Comparison of ENCODE assay signal across 8 cellular contexts in genomic region chr12:120468846-120469449, GRCh38. TPM values are rescaled to one million over a fixed set of nuclear protein-coding genes. Genes with fewer than 3 reads are reported as not detected.
DNase-seq lines count a peak whose midpoint lies in the region; ATAC-seq, FAIRE-seq and TF ChIP-seq lines count a peak whose summit lies in the region.

No MANE protein-coding gene starts in this region.

- H3K36me3 Mint-ChIP-seq in activated naive CD8-positive, alpha-beta T cell treated with anti-CD3 and anti-CD28 coated beads, Interleukin-2, amount 50 U/mL, for 24 hours (ENCODE audit: low read depth), result peaks cover 35% of the 10 kb centered on the region

- H3K4me1 ChIP-seq in HCT116 (ENCODE audit: control insufficient read depth in 1 of 2, insufficient read depth in 2 of 2, low read length in 2 of 2) (peaks cover 27 to 54% of the 10 kb centered on the region in 2 experiments), right cardiac atrium (ENCODE audit: control insufficient read depth, insufficient read depth, low read length) (peaks cover 2% of the 10 kb centered on the region)

- DNase-seq in GM12891 (ENCODE audit: insufficient read length, low spot score) (peak; percentile 64), HCT116 (ENCODE audit: low read depth, low spot score) (no peak), NCI-H526 treated with DMSO at 0.1 percent for 48 hours (lab: John Stamatoyannopoulos, UW) (peak; percentile 43), right cardiac atrium (peak; percentile 51 to 80 (median 79)), retinal pigment epithelial cell (ENCODE audit: low read depth) (no peak), NCI-H446 treated with DMSO at 0.1 percent for 48 hours (lab: John Stamatoyannopoulos, UW) (no peak), KG1 (lab: John Stamatoyannopoulos, UW) (no peak)
- DNase-seq in activated naive CD8-positive, alpha-beta T cell treated with anti-CD3 and anti-CD28 coated beads, Interleukin-2, amount 50 U/mL, for 24 hours, result peak; percentile 62

- no TSS peak for BruUV-seq in HCT116 (replicated peaks; lab: Mats Ljungman, UMichigan)

- ATAC-seq in HCT116, result peak; percentile 24
- peak; percentile 6 for ATAC-seq in activated naive CD8-positive, alpha-beta T cell treated with anti-CD3 and anti-CD28 coated beads, Interleukin-2, amount 50 U/mL, for 24 hours
- ATAC-seq in right cardiac atrium, result peak; percentile 43 to 56

- H3K36me3 ChIP-seq in HCT116 (ENCODE audit: control insufficient read depth in 1 of 2, insufficient read depth in 2 of 2, low read length in 2 of 2), result peaks cover 25 to 26% of the 10 kb centered on the region in 2 experiments

- H3K9me2 ChIP-seq in HCT116 (ENCODE audit: insufficient read depth), result no peaks in the 10 kb centered on the region

- POLR2A ChIA-PET in HCT116 (lab: Charles Lee), result interaction anchor here (0.7 to 2.5 kb wide), 6 partner anchors 9 to 268 kb away, joined by 3 to 12 read pairs (median 4); partner anchors contain the start of genes DYNLL1 and RPLP0

- FAIRE-seq in GM12891 (lab: Jason Lieb, UNC), result no peak

- no peaks in the 10 kb centered on the region for H3K27me3 ChIP-seq in HCT116 (ENCODE audit: insufficient read depth, low read length)
- no peaks in the 10 kb centered on the region for H3K27me3 ChIP-seq in right cardiac atrium (ENCODE audit: control insufficient read depth, insufficient read depth)

- H3K4me1 Mint-ChIP-seq in activated naive CD8-positive, alpha-beta T cell treated with anti-CD3 and anti-CD28 coated beads, Interleukin-2, amount 50 U/mL, for 24 hours, result peaks cover 55% of the 10 kb centered on the region

- peaks cover 75% of the 10 kb centered on the region for H3K79me2 ChIP-seq in HCT116 (ENCODE audit: insufficient read depth, low read length)

- peak overlapping the region; percentile 94 for H3K4me3 Mint-ChIP-seq in activated naive CD8-positive, alpha-beta T cell treated with anti-CD3 and anti-CD28 coated beads, Interleukin-2, amount 50 U/mL, for 24 hours

- TF ChIP-seq POLR2A in GM12891 (IDR thresholded peaks at IDR 0.05; ENCODE audit: low read depth, low read length), result no peak
- TF ChIP-seq POLR2A in HCT116 (IDR thresholded peaks at IDR 0.05; ENCODE audit: borderline replicate concordance, extremely low read depth, insufficient read depth, insufficient read length), result no peak

- no peaks in the 10 kb centered on the region for H3K27me3 Mint-ChIP-seq in activated naive CD8-positive, alpha-beta T cell treated with anti-CD3 and anti-CD28 coated beads, Interleukin-2, amount 50 U/mL, for 24 hours

- no peaks in the 10 kb centered on the region for H3K9me3 Mint-ChIP-seq in activated naive CD8-positive, alpha-beta T cell treated with anti-CD3 and anti-CD28 coated beads, Interleukin-2, amount 50 U/mL, for 24 hours

- peak overlapping the region; percentile 91 for H3K4me2 ChIP-seq in HCT116 (ENCODE audit: low read length)

- RAD21 ChIA-PET in HCT116 (lab: Charles Lee; ENCODE audit: low non-redundant PET in 1 of 2, low total read pairs in 2 of 2, uncharacterized antibody in 2 of 2, unreplicated experiment in 2 of 2), result no interaction called here

- H4K20me1 ChIP-seq in HCT116 (ENCODE audit: insufficient read depth), result peaks cover 29% of the 10 kb centered on the region; the same call in 1 of the 2 replicates

- no peak for TF ChIP-seq CTCF in HCT116 (IDR thresholded peaks at IDR 0.05 in 2 of 3, conservative IDR thresholded peaks at IDR 0.05 in 1 of 3; ENCODE audit: borderline replicate concordance in 1 of 3, insufficient read depth in 1 of 3, low read depth in 2 of 3, low read length in 2 of 3)
- no peak for TF ChIP-seq CTCF in retinal pigment epithelial cell (conservative IDR thresholded peaks at IDR 0.05; ENCODE audit: low read depth, low read length)

- H3K4me3 ChIP-seq in HCT116 (replicated peaks in 1 of 2; ENCODE audit: low read depth in 1 of 2, low read length in 2 of 2) (peak overlapping the region; percentile 80 to 89), right cardiac atrium (ENCODE audit: low read length) (peak overlapping the region; percentile 99), retinal pigment epithelial cell (ENCODE audit: low read length) (peak overlapping the region; percentile 82)

- CTCF ChIA-PET in HCT116 (lab: Charles Lee), result interaction anchor here (0.9 to 3.2 kb wide), 2 partner anchors 12 to 133 kb away, joined by 3 to 25 read pairs; no protein-coding TSS in a partner anchor

- H3K27ac ChIP-seq in HCT116 (ENCODE audit: low read depth, low read length) (peak overlapping the region; percentile 97), right cardiac atrium (ENCODE audit: low read length) (peak overlapping the region; percentile 94)

- H3K27ac Mint-ChIP-seq in activated naive CD8-positive, alpha-beta T cell treated with anti-CD3 and anti-CD28 coated beads, Interleukin-2, amount 50 U/mL, for 24 hours, result peak overlapping the region; percentile 89

- peak overlapping the region; percentile 95 for H3K9ac ChIP-seq in HCT116 (ENCODE audit: low read length)

- no peaks in the 10 kb centered on the region for H3K9me3 ChIP-seq in HCT116 (ENCODE audit: control insufficient read depth in 1 of 2, insufficient read depth in 1 of 2, low read depth in 1 of 2, low read length in 2 of 2)
- H3K9me3 ChIP-seq in right cardiac atrium (ENCODE audit: control insufficient read depth, low read length), result no peaks in the 10 kb centered on the region

- H2AFZ ChIP-seq in HCT116 (ENCODE audit: low read depth, low read length, poor library complexity, severe bottlenecking), result no peak overlapping the region

- under 1% methylated on average over 57 of the region's 57 CpGs for WGBS in right cardiac atrium

- intact Hi-C loops in HCT116 (cut with micrococcal nuclease), result loop anchor here (5.0 kb wide), 1 partner anchor 132 kb away; no protein-coding TSS in a partner anchor
- intact Hi-C loops in right cardiac atrium (cut with DNase I), result no loop called here

- TF ChIP-seq RAD21 in HCT116 (IDR thresholded peaks at IDR 0.05; ENCODE audit: low read depth), result no peak

TF ChIP-seq in GM12891, 5 proteins besides CTCF, POLR2A, EP300 and RAD21:
- no peak for TF ChIP-seq TAF1 (IDR thresholded peaks at IDR 0.05; ENCODE audit: low read depth, low read length)
- no peak for TF ChIP-seq POLR2AphosphoS5 (IDR thresholded peaks at IDR 0.05; ENCODE audit: low read depth, low read length)
- peak; percentile 34; the same call in 1 of the 2 replicates for TF ChIP-seq SPI1 (IDR thresholded peaks at IDR 0.05; ENCODE audit: low read depth, low read length)
- TF ChIP-seq PAX5 (IDR thresholded peaks at IDR 0.05; ENCODE audit: insufficient read depth, low read length, severe bottlenecking), result no peak
- TF ChIP-seq POU2F2 (IDR thresholded peaks at IDR 0.05; ENCODE audit: low read depth, low read length), result no peak

TF ChIP-seq in HCT116, 20 proteins besides CTCF, POLR2A, EP300 and RAD21 (continues in another document):
- TF ChIP-seq YY1 (IDR thresholded peaks at IDR 0.05; ENCODE audit: extremely low read depth, insufficient replicate concordance, low read depth, low read length), result no peak
- no peak for TF ChIP-seq POLR2AphosphoS5 (IDR thresholded peaks at IDR 0.05; ENCODE audit: low read depth, low read length)
- TF ChIP-seq ELF1 (IDR thresholded peaks at IDR 0.05; ENCODE audit: borderline replicate concordance, low read depth), result no peak
- TF ChIP-seq SRF (IDR thresholded peaks at IDR 0.05; ENCODE audit: low read depth), result no peak
- no peak for TF ChIP-seq EGR1 (IDR thresholded peaks at IDR 0.05; ENCODE audit: low read depth)
- TF ChIP-seq, protein P1, sequence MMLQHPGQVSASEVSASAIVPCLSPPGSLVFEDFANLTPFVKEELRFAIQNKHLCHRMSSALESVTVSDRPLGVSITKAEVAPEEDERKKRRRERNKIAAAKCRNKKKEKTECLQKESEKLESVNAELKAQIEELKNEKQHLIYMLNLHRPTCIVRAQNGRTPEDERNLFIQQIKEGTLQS (IDR thresholded peaks at IDR 0.05), result no peak

RNA-seq across cellular contexts. Expression of gene SRSF9, which starts 0.6 kb away (rescaled TPM):
- 146 TPM for polyA plus RNA-seq in GM12891 (2012; ENCODE audit: low read depth, missing spikeins)
- total RNA-seq in HCT116 (2021; ENCODE audit: unreplicated experiment) (297 TPM), right cardiac atrium (10 to 100 TPM; 43.5 to 59.5 (median 47.9) TPM)
- 280 and 293 TPM in 2 replicates for polyA plus RNA-seq in HCT116 (2012)
- 40.3 TPM for polyA plus RNA-seq in right cardiac atrium

RNA-seq across cellular contexts. Expression of gene GATC, which starts 22.7 kb away (rescaled TPM):
- polyA plus RNA-seq in GM12891 (2012; ENCODE audit: low read depth, missing spikeins), result 11.3 TPM
- total RNA-seq in HCT116 (2021; ENCODE audit: unreplicated experiment) (48.7 TPM), right cardiac atrium (10 to 100 TPM; 14.1 to 16.2 (median 15.5) TPM)
- 10.8 and 11.3 TPM in 2 replicates for polyA plus RNA-seq in HCT116 (2012)
- polyA plus RNA-seq in right cardiac atrium, result 7.2 TPM

RNA-seq across cellular contexts. Expression of gene TRIAP1, which starts 22.8 kb away (rescaled TPM):
- 73.8 TPM for polyA plus RNA-seq in GM12891 (2012; ENCODE audit: low read depth, missing spikeins)
- total RNA-seq in HCT116 (2021; ENCODE audit: unreplicated experiment), result 40.3 TPM
- polyA plus RNA-seq in HCT116 (2012), result 26.2 and 31.0 TPM in 2 replicates
- 10 to 100 TPM; 11.5 to 16.2 (median 12.8) TPM for total RNA-seq in right cardiac atrium
- polyA plus RNA-seq in right cardiac atrium, result 16.8 TPM

RNA-seq across cellular contexts. Expression of gene DYNLL1, which starts 27.0 kb away (rescaled TPM):
- polyA plus RNA-seq in GM12891 (2012; ENCODE audit: low read depth, missing spikeins), result 288 TPM
- total RNA-seq in HCT116 (2021; ENCODE audit: unreplicated experiment), result 243 TPM
- polyA plus RNA-seq in HCT116 (2012), result 237 and 321 TPM in 2 replicates
- 100 to 1,000 TPM; 164 to 299 (median 224) TPM for total RNA-seq in right cardiac atrium
- polyA plus RNA-seq in right cardiac atrium, result 350 TPM

RNA-seq across cellular contexts. Expression of gene COX6A1, which starts 31.0 kb away (rescaled TPM):
- polyA plus RNA-seq in GM12891 (2012; ENCODE audit: low read depth, missing spikeins), result 673 TPM
- 464 TPM for total RNA-seq in HCT116 (2021; ENCODE audit: unreplicated experiment)
- 823 and 895 TPM in 2 replicates for polyA plus RNA-seq in HCT116 (2012)
- total RNA-seq in right cardiac atrium, result 100 to 1,000 TPM; 132 to 197 (median 183) TPM
- 553 TPM for polyA plus RNA-seq in right cardiac atrium

Comparison
In these comparisons a context has a peak if more than half of its experiments do, and no peak if none do; other contexts are left out.
1. DNase-seq: peak in GM12891 (single experiment), NCI-H526 treated with DMSO at 0.1 percent for 48 hours (single experiment), activated naive CD8-positive, alpha-beta T cell treated with anti-CD3 and anti-CD28 coated beads, Interleukin-2, amount 50 U/mL, for 24 hours (single experiment) and right cardiac atrium (3 of 3); none in HCT116 (single experiment), retinal pigment epithelial cell (single experiment), NCI-H446 treated with DMSO at 0.1 percent for 48 hours (single experiment) and KG1 (single experiment).
2. Peak in every context shown above with its lines, with median percentiles within 50 percentile points of each other: ATAC-seq and H3K4me3 ChIP-seq.